Comparison of ENCODE assay signal across 10 cellular contexts in the genomic region with DNA sequence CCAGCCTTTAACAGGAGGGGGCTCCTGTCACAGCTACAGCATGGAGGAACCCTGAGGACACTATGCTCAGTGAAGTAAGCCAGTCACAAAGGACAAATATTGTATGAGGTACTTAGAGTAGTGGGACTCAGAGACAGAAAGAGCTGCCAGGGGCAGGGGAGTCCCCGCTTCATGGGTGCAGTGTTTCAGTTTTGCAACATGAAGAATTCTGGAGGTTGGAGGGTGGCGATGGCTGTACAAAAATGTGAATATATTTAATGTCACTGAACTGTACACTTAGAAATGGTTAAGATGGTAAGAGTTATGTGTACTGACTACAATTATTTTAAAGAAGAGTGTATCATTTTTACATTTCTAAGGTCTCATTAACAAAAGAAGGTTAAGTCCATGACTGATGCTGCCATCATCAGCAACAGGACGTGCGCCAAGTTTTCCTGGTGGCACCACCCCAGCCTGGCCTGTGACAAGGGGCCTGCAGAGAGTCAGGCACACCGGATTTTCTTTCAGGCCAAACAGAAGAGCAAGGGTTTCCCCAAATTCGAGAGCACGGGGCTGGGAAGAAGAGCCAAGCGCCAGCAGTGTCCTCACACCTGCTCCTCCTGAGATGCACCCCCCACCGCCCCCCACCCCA. TPM values are rescaled to one million over a fixed set of nuclear protein-coding genes. Genes with fewer than 3 reads are reported as not detected.
DNase-seq lines count a peak whose midpoint lies in the region; ATAC-seq and TF ChIP-seq lines count a peak whose summit lies in the region.
"Had no signal": no experiment of that assay in that cellular context is flagged by ENCODE, and none has a peak within 500 bp of the region (broad histone marks: within the 10 kb centered on the region; RNA-seq: fewer than 3 reads in every experiment).

No MANE protein-coding gene starts in this region.

- TF ChIP-seq EP300 in neural cell (conservative IDR thresholded peaks at IDR 0.05; ENCODE audit: poor library complexity, severe bottlenecking) = no peak

- no peaks in the 10 kb centered on the region for H3K9me3 ChIP-seq in BE2C
- H3K9me3 ChIP-seq in neural cell (ENCODE audit: low read length) = no peaks in the 10 kb centered on the region

- no peaks in the 10 kb centered on the region for H3F3A ChIP-seq in neural cell (ENCODE audit: insufficient read depth, low read length, poor library complexity, severe bottlenecking)

- peak overlapping the region in 1 of 2 donors; percentile 15 for H3K27ac ChIP-seq in coronary artery
- H3K27ac ChIP-seq in neural cell (ENCODE audit: low read length) = peak overlapping the region; percentile 29

- no peak for TF ChIP-seq RAD21 in neural cell (conservative IDR thresholded peaks at IDR 0.05)

- no peaks in the 10 kb centered on the region for H3K4me1 ChIP-seq in BE2C

- no peaks in the 10 kb centered on the region for H4K20me1 ChIP-seq in neural cell (ENCODE audit: insufficient read depth)

- no peak for ATAC-seq in HG03565 (IDR thresholded peaks at IDR 0.05; ENCODE audit: unreplicated experiment)

- H3K27me3 ChIP-seq in BE2C = no peaks in the 10 kb centered on the region
- no peaks in the 10 kb centered on the region for H3K27me3 ChIP-seq in neural cell (ENCODE audit: insufficient read depth, low read depth, low read length)

- TF ChIP-seq CTCF in BE2C (IDR thresholded peaks at IDR 0.05; ENCODE audit: low read depth, low read length) (no peak), coronary artery (IDR thresholded peaks at IDR 0.05) (no peak), neural cell (IDR thresholded peaks at IDR 0.05; ENCODE audit: poor library complexity, severe bottlenecking) (no peak)

- DNase-seq in BE2C (no peak), M059J (ENCODE audit: low read depth) (peak; percentile 36), coronary artery (ENCODE audit: low spot score) (no peak), SIG-M5 treated with dmso at 0.1 percent for 504 hours (lab: John Stamatoyannopoulos, UW; ENCODE audit: unreplicated experiment) (no peak), GM19238 (ENCODE audit: insufficient read length, low spot score) (no peak), OCI-M1 (lab: John Stamatoyannopoulos, UW) (no peak)
- DNase-seq: cortex of kidney, NCI-H1436 treated with DMSO at 0.1 percent for 48 hours had no signal

- no peak overlapping the region for H2AFZ ChIP-seq in neural cell (ENCODE audit: low read depth, low read length)

- peak overlapping the region; percentile 27 for H3K9ac ChIP-seq in neural cell (ENCODE audit: low read length)

- H3K79me2 ChIP-seq in neural cell (replicated peaks; ENCODE audit: insufficient read depth, low read length) = peaks cover 4% of the 10 kb centered on the region

- H3K36me3 ChIP-seq in BE2C = no peaks in the 10 kb centered on the region
- H3K36me3 ChIP-seq in neural cell (ENCODE audit: insufficient read depth, low read length) = no peaks in the 10 kb centered on the region

- peak overlapping the region; percentile 56 for H3K4me3 ChIP-seq in BE2C (ENCODE audit: low read depth, low read length)
- H3K4me3 ChIP-seq in coronary artery = peak overlapping the region; percentile 23
- H3K4me3 ChIP-seq in neural cell (ENCODE audit: low read length) = no peak overlapping the region

- H3K4me2 ChIP-seq in neural cell (ENCODE audit: low read length) = no peak overlapping the region

- no peaks in the 10 kb centered on the region for H3K9me2 ChIP-seq in neural cell (ENCODE audit: insufficient read depth, low read length)

TF ChIP-seq in neural cell, 6 proteins besides CTCF, POLR2A, EP300 and RAD21:
- TF ChIP-seq, protein P1, sequence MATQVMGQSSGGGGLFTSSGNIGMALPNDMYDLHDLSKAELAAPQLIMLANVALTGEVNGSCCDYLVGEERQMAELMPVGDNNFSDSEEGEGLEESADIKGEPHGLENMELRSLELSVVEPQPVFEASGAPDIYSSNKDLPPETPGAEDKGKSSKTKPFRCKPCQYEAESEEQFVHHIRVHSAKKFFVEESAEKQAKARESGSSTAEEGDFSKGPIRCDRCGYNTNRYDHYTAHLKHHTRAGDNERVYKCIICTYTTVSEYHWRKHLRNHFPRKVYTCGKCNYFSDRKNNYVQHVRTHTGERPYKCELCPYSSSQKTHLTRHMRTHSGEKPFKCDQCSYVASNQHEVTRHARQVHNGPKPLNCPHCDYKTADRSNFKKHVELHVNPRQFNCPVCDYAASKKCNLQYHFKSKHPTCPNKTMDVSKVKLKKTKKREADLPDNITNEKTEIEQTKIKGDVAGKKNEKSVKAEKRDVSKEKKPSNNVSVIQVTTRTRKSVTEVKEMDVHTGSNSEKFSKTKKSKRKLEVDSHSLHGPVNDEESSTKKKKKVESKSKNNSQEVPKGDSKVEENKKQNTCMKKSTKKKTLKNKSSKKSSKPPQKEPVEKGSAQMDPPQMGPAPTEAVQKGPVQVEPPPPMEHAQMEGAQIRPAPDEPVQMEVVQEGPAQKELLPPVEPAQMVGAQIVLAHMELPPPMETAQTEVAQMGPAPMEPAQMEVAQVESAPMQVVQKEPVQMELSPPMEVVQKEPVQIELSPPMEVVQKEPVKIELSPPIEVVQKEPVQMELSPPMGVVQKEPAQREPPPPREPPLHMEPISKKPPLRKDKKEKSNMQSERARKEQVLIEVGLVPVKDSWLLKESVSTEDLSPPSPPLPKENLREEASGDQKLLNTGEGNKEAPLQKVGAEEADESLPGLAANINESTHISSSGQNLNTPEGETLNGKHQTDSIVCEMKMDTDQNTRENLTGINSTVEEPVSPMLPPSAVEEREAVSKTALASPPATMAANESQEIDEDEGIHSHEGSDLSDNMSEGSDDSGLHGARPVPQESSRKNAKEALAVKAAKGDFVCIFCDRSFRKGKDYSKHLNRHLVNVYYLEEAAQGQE (IDR thresholded peaks at IDR 0.05; ENCODE audit: borderline replicate concordance) = no peak
- peak; percentile 14 for TF ChIP-seq MXI1 (conservative IDR thresholded peaks at IDR 0.05; ENCODE audit: poor library complexity, severe bottlenecking)

RNA-seq across cellular contexts. Expression of a gene that starts 22.1 kb away (rescaled TPM):
- polyA plus RNA-seq in BE2C (2012; ENCODE audit: insufficient read depth, insufficient read length, low read depth) = 0.43 TPM
- 1.2 and 2.4 TPM in 2 replicates for total RNA-seq in M059J (2014; rRNA removed; shearing (Covaris generic))
- 38.0 and 45.2 TPM in 2 replicates for polyA plus RNA-seq in neural cell
- 64.3 and 66.9 TPM in 2 replicates for polyA minus RNA-seq in neural cell

RNA-seq across cellular contexts. Expression of a gene that starts 47.7 kb away (rescaled TPM):
- 72.2 TPM for polyA plus RNA-seq in BE2C (2012; ENCODE audit: insufficient read depth, insufficient read length, low read depth)
- 18.9 and 26.0 TPM in 2 replicates for total RNA-seq in M059J (2014; rRNA removed; shearing (Covaris generic))
- 43.0 and 47.3 TPM in 2 replicates for polyA plus RNA-seq in neural cell
- 40.7 and 50.0 TPM in 2 replicates for polyA minus RNA-seq in neural cell
